Comparison of ENCODE assay signal across 13 cellular contexts in genomic region chr15:90982135-90982534, GRCh38. TPM values are rescaled to one million over a fixed set of nuclear protein-coding genes. Genes with fewer than 3 reads are reported as not detected.
DNase-seq lines count a peak whose midpoint lies in the region; ATAC-seq lines count a peak whose summit lies in the region.
"Had no signal": no experiment of that assay in that cellular context is flagged by ENCODE, and none has a peak within 500 bp of the region (broad histone marks: within the 10 kb centered on the region; RNA-seq: fewer than 3 reads in every experiment).

No MANE protein-coding gene starts in this region.

- H3K27me3 Mint-ChIP-seq in activated naive CD4-positive, alpha-beta T cell treated with anti-CD3 and anti-CD28 coated beads for 36 hours (ENCODE audit: low read depth), result no peaks in the 10 kb centered on the region
- H3K27me3 Mint-ChIP-seq: T-cell had no signal

- H3K36me3 Mint-ChIP-seq in activated naive CD4-positive, alpha-beta T cell treated with anti-CD3 and anti-CD28 coated beads, Interleukin-2, amount 50 U/mL, for 72 hours, result peaks cover 52 to 58% of the 10 kb centered on the region in 2 donors
- H3K36me3 Mint-ChIP-seq in activated naive CD4-positive, alpha-beta T cell treated with anti-CD3 and anti-CD28 coated beads for 36 hours (ENCODE audit: low read depth), result peaks cover 64% of the 10 kb centered on the region
- H3K36me3 Mint-ChIP-seq in stimulated activated effector memory CD8-positive, alpha-beta T cell treated with anti-CD3 and anti-CD28 coated beads, Interleukin-12 subunit alpha, Interleukin-12 subunit beta, amount 100 ng/mL, for 72 hours, result peaks cover 75% of the 10 kb centered on the region

- no peak overlapping the region for H2BK5ac ChIP-seq in mesenchymal stem cell (ENCODE audit: low read depth, low read length, poor library complexity, severe bottlenecking)

- H2AFZ ChIP-seq in mesenchymal stem cell (ENCODE audit: low read depth, low read length), result no peak overlapping the region

- DNase-seq in activated naive CD4-positive, alpha-beta T cell treated with anti-CD3 and anti-CD28 coated beads, Interleukin-2, amount 50 U/mL, for 72 hours (ENCODE audit: low spot score in 2 of 2), result no peak
- DNase-seq in activated naive CD4-positive, alpha-beta T cell treated with anti-CD3 and anti-CD28 coated beads for 36 hours, result no peak
- DNase-seq in RKO (ENCODE audit: low spot score) (peak; percentile 15), mesenchymal stem cell (no peak)
- no peak for DNase-seq in stimulated activated effector memory CD8-positive, alpha-beta T cell treated with anti-CD3 and anti-CD28 coated beads, Interleukin-12 subunit alpha, Interleukin-12 subunit beta, amount 100 ng/mL, for 72 hours (ENCODE audit: low spot score in 2 of 2)
- no peak for DNase-seq in stimulated activated CD4-positive, alpha-beta T cell treated with anti-CD3 and anti-CD28 coated beads, Interleukin-1b, Interleukin-23, amount 100 ng/mL, for 48 hours
- DNase-seq: activated naive CD4-positive, alpha-beta T cell; C1 segment of cervical spinal cord; stimulated activated CD8-positive, alpha-beta memory T cell treated with anti-CD3 and anti-CD28 coated beads, Interleukin-4, amount 100 ng/mL, for 48 hours; T-cell had no signal

- H3K27ac ChIP-seq in mesenchymal stem cell (ENCODE audit: low read length, poor library complexity, severe bottlenecking), result no peak overlapping the region
- H3K27ac ChIP-seq: right atrium auricular region had no signal

- H4K91ac ChIP-seq in mesenchymal stem cell (ENCODE audit: low read length), result no peak overlapping the region

- H2BK12ac ChIP-seq in mesenchymal stem cell (ENCODE audit: low read length in 2 of 2), result no peak overlapping the region

- H3K4me3 ChIP-seq in mesenchymal stem cell (ENCODE audit: insufficient read depth in 1 of 2, low read depth in 1 of 2, low read length in 2 of 2), result no peak overlapping the region
- H3K4me3 ChIP-seq: right atrium auricular region had no signal

- no peak overlapping the region for H2BK15ac ChIP-seq in mesenchymal stem cell (ENCODE audit: low read depth, poor library complexity, severe bottlenecking)

- H3K27ac Mint-ChIP-seq in activated naive CD4-positive, alpha-beta T cell treated with anti-CD3 and anti-CD28 coated beads, Interleukin-2, amount 50 U/mL, for 72 hours, result no peak overlapping the region
- no peak overlapping the region for H3K27ac Mint-ChIP-seq in activated naive CD4-positive, alpha-beta T cell treated with anti-CD3 and anti-CD28 coated beads for 36 hours
- H3K27ac Mint-ChIP-seq in stimulated activated effector memory CD8-positive, alpha-beta T cell treated with anti-CD3 and anti-CD28 coated beads, Interleukin-12 subunit alpha, Interleukin-12 subunit beta, amount 100 ng/mL, for 72 hours, result no peak overlapping the region
- H3K27ac Mint-ChIP-seq: T-cell had no signal

- no peak overlapping the region for H2BK120ac ChIP-seq in mesenchymal stem cell (ENCODE audit: low read depth, low read length)

- H3K4me2 ChIP-seq in mesenchymal stem cell (ENCODE audit: low read length, poor library complexity, severe bottlenecking), result no peak overlapping the region

- 95% methylated on average over 5 of the region's 5 CpGs for WGBS in mesenchymal stem cell

- no peak overlapping the region for H3K23ac ChIP-seq in mesenchymal stem cell (ENCODE audit: low read length in 2 of 2)

- H3K14ac ChIP-seq in mesenchymal stem cell (ENCODE audit: low read length in 2 of 2), result no peak overlapping the region

- H2AK5ac ChIP-seq in mesenchymal stem cell (ENCODE audit: low read length, severe bottlenecking), result no peak overlapping the region

- H3K4ac ChIP-seq in mesenchymal stem cell (ENCODE audit: low read depth in 1 of 2, low read length in 2 of 2), result no peak overlapping the region

- no peak overlapping the region for H4K8ac ChIP-seq in mesenchymal stem cell (ENCODE audit: low read length)

- no peaks in the 10 kb centered on the region for H3K9me3 Mint-ChIP-seq in activated naive CD4-positive, alpha-beta T cell treated with anti-CD3 and anti-CD28 coated beads, Interleukin-2, amount 50 U/mL, for 72 hours
- H3K9me3 Mint-ChIP-seq in activated naive CD4-positive, alpha-beta T cell treated with anti-CD3 and anti-CD28 coated beads for 36 hours, result no peaks in the 10 kb centered on the region
- H3K9me3 Mint-ChIP-seq in stimulated activated effector memory CD8-positive, alpha-beta T cell treated with anti-CD3 and anti-CD28 coated beads, Interleukin-12 subunit alpha, Interleukin-12 subunit beta, amount 100 ng/mL, for 72 hours, result no peaks in the 10 kb centered on the region
- H3K9me3 Mint-ChIP-seq: T-cell had no signal

- H3K4me1 Mint-ChIP-seq in activated naive CD4-positive, alpha-beta T cell treated with anti-CD3 and anti-CD28 coated beads for 36 hours (ENCODE audit: low read depth), result peaks cover 6% of the 10 kb centered on the region
- H3K4me1 Mint-ChIP-seq in stimulated activated effector memory CD8-positive, alpha-beta T cell treated with anti-CD3 and anti-CD28 coated beads, Interleukin-12 subunit alpha, Interleukin-12 subunit beta, amount 100 ng/mL, for 72 hours, result peaks cover 9% of the 10 kb centered on the region

- no peaks in the 10 kb centered on the region for H3K27me3 ChIP-seq in mesenchymal stem cell (ENCODE audit: control insufficient read depth in 1 of 2, insufficient read depth in 1 of 2, low read length in 2 of 2)
- H3K27me3 ChIP-seq: right atrium auricular region had no signal

- CTCF ChIA-PET in activated naive CD4-positive, alpha-beta T cell treated with anti-CD3 and anti-CD28 coated beads for 36 hours (lab: Charles Lee), result interaction anchor here (1.1 kb wide), 1 partner anchor 11 kb away, joined by 7 read pairs; no protein-coding TSS in a partner anchor

- H3K9me3 ChIP-seq in mesenchymal stem cell (ENCODE audit: control insufficient read depth, low read length), result no peaks in the 10 kb centered on the region
- H3K9me3 ChIP-seq: right atrium auricular region had no signal

- H3K4me3 Mint-ChIP-seq in activated naive CD4-positive, alpha-beta T cell treated with anti-CD3 and anti-CD28 coated beads for 36 hours, result no peak overlapping the region
- no peak overlapping the region for H3K4me3 Mint-ChIP-seq in stimulated activated effector memory CD8-positive, alpha-beta T cell treated with anti-CD3 and anti-CD28 coated beads, Interleukin-12 subunit alpha, Interleukin-12 subunit beta, amount 100 ng/mL, for 72 hours
- H3K4me3 Mint-ChIP-seq: T-cell had no signal

- H3K36me3 ChIP-seq in mesenchymal stem cell (ENCODE audit: control insufficient read depth in 1 of 2, insufficient read depth in 2 of 2, low read depth in 1 of 2, low read length in 2 of 2), result peaks cover 3 to 23% of the 10 kb centered on the region in 2 experiments
- H3K36me3 ChIP-seq: right atrium auricular region had no signal

- peaks cover 6% of the 10 kb centered on the region for H3K4me1 ChIP-seq in mesenchymal stem cell (ENCODE audit: control insufficient read depth, insufficient read depth, low read depth, low read length)
- H3K4me1 ChIP-seq: right atrium auricular region had no signal

- H3K18ac ChIP-seq in mesenchymal stem cell (ENCODE audit: low read depth in 1 of 2, low read length in 2 of 2), result no peak overlapping the region

- peak; percentile 32 to 64 for ATAC-seq in activated naive CD4-positive, alpha-beta T cell treated with anti-CD3 and anti-CD28 coated beads, Interleukin-2, amount 50 U/mL, for 72 hours
- ATAC-seq in HG02870 (IDR thresholded peaks at IDR 0.05; ENCODE audit: unreplicated experiment) (peak; percentile 26), HG03457 (IDR thresholded peaks at IDR 0.05; ENCODE audit: unreplicated experiment) (no peak)
- ATAC-seq in stimulated activated effector memory CD8-positive, alpha-beta T cell treated with anti-CD3 and anti-CD28 coated beads, Interleukin-12 subunit alpha, Interleukin-12 subunit beta, amount 100 ng/mL, for 72 hours, result peak; percentile 71
- ATAC-seq: T-cell had no signal

- intact Hi-C loops in activated naive CD4-positive, alpha-beta T cell treated with anti-CD3 and anti-CD28 coated beads for 36 hours (cut with micrococcal nuclease), result no loop called here

- H3K9ac ChIP-seq in mesenchymal stem cell (ENCODE audit: low read length), result no peak overlapping the region

- peaks cover 21% of the 10 kb centered on the region for H3K79me1 ChIP-seq in mesenchymal stem cell (replicated peaks; ENCODE audit: low read length, poor library complexity, severe bottlenecking)

RNA-seq across cellular contexts. Expression of gene PRC1, which starts 12.2 kb away (rescaled TPM):
- 100 to 1,000 TPM; 115 to 233 TPM for total RNA-seq in activated naive CD4-positive, alpha-beta T cell treated with anti-CD3 and anti-CD28 coated beads, Interleukin-2, amount 50 U/mL, for 72 hours
- total RNA-seq in activated naive CD4-positive, alpha-beta T cell treated with anti-CD3 and anti-CD28 coated beads for 36 hours, result 100 to 1,000 TPM; 173 TPM
- 24.0 TPM for polyA plus RNA-seq in mesenchymal stem cell (2013, experiment 1 of 2)
- polyA plus RNA-seq in mesenchymal stem cell (2013, experiment 2 of 2), result 24.6 TPM

RNA-seq across cellular contexts. Expression of gene RCCD1, which starts 27.5 kb away (rescaled TPM):
- total RNA-seq in activated naive CD4-positive, alpha-beta T cell treated with anti-CD3 and anti-CD28 coated beads, Interleukin-2, amount 50 U/mL, for 72 hours, result 10 to 100 TPM; 37.7 to 58.7 TPM
- total RNA-seq in activated naive CD4-positive, alpha-beta T cell treated with anti-CD3 and anti-CD28 coated beads for 36 hours, result 10 to 100 TPM; 52.0 to 52.4 TPM
- 5.6 TPM for polyA plus RNA-seq in mesenchymal stem cell (2013, experiment 1 of 2)
- polyA plus RNA-seq in mesenchymal stem cell (2013, experiment 2 of 2), result 5.7 TPM

RNA-seq across cellular contexts. Expression of gene VPS33B, which starts 40.3 kb away (rescaled TPM):
- 10 to 100 TPM; 22.2 to 34.4 TPM for total RNA-seq in activated naive CD4-positive, alpha-beta T cell treated with anti-CD3 and anti-CD28 coated beads, Interleukin-2, amount 50 U/mL, for 72 hours
- total RNA-seq in activated naive CD4-positive, alpha-beta T cell treated with anti-CD3 and anti-CD28 coated beads for 36 hours, result 10 to 100 TPM; 19.8 to 21.2 TPM
- 11.1 TPM for polyA plus RNA-seq in mesenchymal stem cell (2013, experiment 1 of 2)
- 10.4 TPM for polyA plus RNA-seq in mesenchymal stem cell (2013, experiment 2 of 2)

RNA-seq across cellular contexts. Expression of gene UNC45A, which starts 47.0 kb away (rescaled TPM):
- 100 to 1,000 TPM in 1 of 2 donors, 10 to 100 TPM in 1; 75.5 to 112 TPM for total RNA-seq in activated naive CD4-positive, alpha-beta T cell treated with anti-CD3 and anti-CD28 coated beads, Interleukin-2, amount 50 U/mL, for 72 hours
- total RNA-seq in activated naive CD4-positive, alpha-beta T cell treated with anti-CD3 and anti-CD28 coated beads for 36 hours, result 10 to 100 TPM; 69.9 to 70.8 TPM
- polyA plus RNA-seq in mesenchymal stem cell (2013, experiment 1 of 2), result 30.4 TPM
- 28.6 TPM for polyA plus RNA-seq in mesenchymal stem cell (2013, experiment 2 of 2)

RNA-seq across cellular contexts. Expression of gene HDDC3, which starts 49.8 kb away (rescaled TPM):
- total RNA-seq in activated naive CD4-positive, alpha-beta T cell treated with anti-CD3 and anti-CD28 coated beads, Interleukin-2, amount 50 U/mL, for 72 hours, result 10 to 100 TPM; 18.9 to 32.4 TPM
- 10 to 100 TPM; 49.8 to 51.3 TPM for total RNA-seq in activated naive CD4-positive, alpha-beta T cell treated with anti-CD3 and anti-CD28 coated beads for 36 hours
- 7.3 TPM for polyA plus RNA-seq in mesenchymal stem cell (2013, experiment 1 of 2)
- 7.2 TPM for polyA plus RNA-seq in mesenchymal stem cell (2013, experiment 2 of 2)
